In genomic region chr20:25058797-25059486, GRCh38 we compare ENCODE assay signal across 8 cellular contexts. TPM values are rescaled to one million over a fixed set of nuclear protein-coding genes. Genes with fewer than 3 reads are reported as not detected.
DNase-seq lines count a peak whose midpoint lies in the region; ATAC-seq and TF ChIP-seq lines count a peak whose summit lies in the region.

No MANE protein-coding gene starts in this region.

- H3K27me3 ChIP-seq in SU-DHL-6 (ENCODE audit: low read length) (no peaks in the 10 kb centered on the region; the same call in 1 of the 2 replicates), heart right ventricle (no peaks in the 10 kb centered on the region), smooth muscle cell (ENCODE audit: low read depth) (peaks cover 96% of the 10 kb centered on the region)

- H3K79me2 ChIP-seq in SU-DHL-6 (ENCODE audit: insufficient read depth, low read length) (no peaks in the 10 kb centered on the region), smooth muscle cell (ENCODE audit: low read depth) (no peaks in the 10 kb centered on the region)

- H3K9me2 ChIP-seq in SU-DHL-6 (replicated peaks; ENCODE audit: insufficient read depth, low read length): no peaks in the 10 kb centered on the region

- TF ChIP-seq CTCF in SU-DHL-6 (IDR thresholded peaks at IDR 0.05; ENCODE audit: insufficient read depth, low read length, poor library complexity, severe bottlenecking) (no peak), heart right ventricle (IDR thresholded peaks at IDR 0.05) (no peak), smooth muscle cell (IDR thresholded peaks at IDR 0.05; ENCODE audit: borderline replicate concordance, insufficient read depth, poor library complexity, severe bottlenecking) (no peak)

- H3K27ac ChIP-seq in SU-DHL-6 (ENCODE audit: low read depth, low read length) (no peak overlapping the region), heart right ventricle (peak overlapping the region; percentile 93 to 99 (median 98)), smooth muscle cell (ENCODE audit: low read depth) (no peak overlapping the region)

- WGBS in heart right ventricle, 2 donors: 18 to 25% methylated on average over 19 of the region's 19 CpGs
- WGBS in smooth muscle cell (ENCODE audit: low lambda C conversion rate): 39% methylated on average over 19 of the region's 19 CpGs

- H3K9me3 ChIP-seq in SU-DHL-6 (ENCODE audit: insufficient read depth, low read length): no peaks in the 10 kb centered on the region
- no peaks in the 10 kb centered on the region for H3K9me3 ChIP-seq in heart right ventricle
- H3K9me3 ChIP-seq in smooth muscle cell (replicated peaks; ENCODE audit: low read depth): no peaks in the 10 kb centered on the region

- H4K20me1 ChIP-seq in SU-DHL-6 (ENCODE audit: low read depth, low read length): no peaks in the 10 kb centered on the region
- no peaks in the 10 kb centered on the region for H4K20me1 ChIP-seq in smooth muscle cell (ENCODE audit: low read depth)

- H3K9ac ChIP-seq in SU-DHL-6 (ENCODE audit: low read length) (no peak overlapping the region), smooth muscle cell (ENCODE audit: low read depth) (no peak overlapping the region)

- DNase-seq in NCI-H82 (lab: John Stamatoyannopoulos, UW): peak; percentile 17
- no peak for DNase-seq in NCI-H82 treated with DMSO at 0.1 percent for 48 hours (lab: John Stamatoyannopoulos, UW; ENCODE audit: unreplicated experiment)
- DNase-seq in heart right ventricle: peak in 1 of 2 donors; percentile 63
- no peak for DNase-seq in smooth muscle cell (lab: John Stamatoyannopoulos, UW; ENCODE audit: unreplicated experiment)
- DNase-seq in hypothalamus (lab: John Stamatoyannopoulos, UW): no peak
- no peak for DNase-seq in NCI-H128 (lab: John Stamatoyannopoulos, UW; ENCODE audit: unreplicated experiment)
- no peak for DNase-seq in hepatic stellate cell (ENCODE audit: low spot score)

- H3K4me2 ChIP-seq in SU-DHL-6 (ENCODE audit: low read depth, low read length, poor library complexity, severe bottlenecking): peak overlapping the region; percentile 66
- peak overlapping the region; percentile 96 for H3K4me2 ChIP-seq in smooth muscle cell

- intact Hi-C loops in heart right ventricle (cut with DNase I): loop anchor here in 4 of 10 donors (5.0 to 10.0 kb wide), 4 partner anchors 136 to 1704 kb away; partner anchors contain the start of genes ABHD12 (in 1 of the 4), ENTPD6 (in 1 of the 4), NXT1 (in 1 of the 4) and PYGB (in 1 of the 4)

- H3K4me1 ChIP-seq in heart right ventricle (peaks cover 15 to 50% (median 44%) of the 10 kb centered on the region in 9 donors), smooth muscle cell (ENCODE audit: low read depth) (peaks cover 10% of the 10 kb centered on the region)

- H2AFZ ChIP-seq in SU-DHL-6 (ENCODE audit: low read depth, low read length, severe bottlenecking) (no peak overlapping the region), smooth muscle cell (ENCODE audit: low read depth) (no peak overlapping the region)

- peak in 4 of 8 donors; percentile 5 to 28 (median 14) for ATAC-seq in heart right ventricle

- H3F3A ChIP-seq in SU-DHL-6 (ENCODE audit: insufficient read depth) (no peaks in the 10 kb centered on the region), smooth muscle cell (ENCODE audit: low read depth) (no peaks in the 10 kb centered on the region)

- H3K36me3 ChIP-seq in SU-DHL-6 (ENCODE audit: low read length) (no peaks in the 10 kb centered on the region), heart right ventricle (peaks cover 0 to 4% (median 0%) of the 10 kb centered on the region in 9 donors), smooth muscle cell (ENCODE audit: low read depth) (no peaks in the 10 kb centered on the region)

- H3K4me3 ChIP-seq in SU-DHL-6 (ENCODE audit: insufficient read depth, low read length, poor library complexity, severe bottlenecking) (no peak overlapping the region), heart right ventricle (peak overlapping the region; percentile 68 to 98 (median 89)), smooth muscle cell (peak overlapping the region; percentile 70)

RNA-seq across cellular contexts. Expression of gene ACSS1, which starts 1.0 kb away (rescaled TPM):
- total RNA-seq in heart right ventricle (100 to 1,000 TPM in 3 of 10 donors, 10 to 100 TPM in 7; 72.5 to 114 (median 87.4) TPM), smooth muscle cell (0.45 and 2.8 TPM in 2 replicates)
- polyA plus RNA-seq in heart right ventricle (10 to 100 TPM; 29.7 to 62.2 TPM), smooth muscle cell (1.9 and 2.4 TPM in 2 replicates)

RNA-seq across cellular contexts. Expression of gene VSX1, which starts 23.0 kb away (rescaled TPM):
- under 1 TPM in 8 of 10 donors, not detected in 2; 0.20 to 0.79 (median 0.42) TPM for total RNA-seq in heart right ventricle
- under 1 TPM; 0.16 to 0.37 TPM for polyA plus RNA-seq in heart right ventricle
- not detected in 2 replicates for total RNA-seq in smooth muscle cell
- not detected in 2 replicates for polyA plus RNA-seq in smooth muscle cell

Comparison
In these comparisons a context has a peak if more than half of its experiments do, and no peak if none do; other contexts are left out.
1. H3K27ac ChIP-seq: peak in heart right ventricle (10 of 10); none in SU-DHL-6 (single experiment) and smooth muscle cell (single experiment).
2. RNA of gene ACSS1, which starts 1.0 kb away (total RNA-seq): 72.5 to 114 TPM in heart right ventricle; 0.45 to 2.8 TPM in smooth muscle cell; every median in the first group is over 10 times any median in the second.